In the genomic region with DNA sequence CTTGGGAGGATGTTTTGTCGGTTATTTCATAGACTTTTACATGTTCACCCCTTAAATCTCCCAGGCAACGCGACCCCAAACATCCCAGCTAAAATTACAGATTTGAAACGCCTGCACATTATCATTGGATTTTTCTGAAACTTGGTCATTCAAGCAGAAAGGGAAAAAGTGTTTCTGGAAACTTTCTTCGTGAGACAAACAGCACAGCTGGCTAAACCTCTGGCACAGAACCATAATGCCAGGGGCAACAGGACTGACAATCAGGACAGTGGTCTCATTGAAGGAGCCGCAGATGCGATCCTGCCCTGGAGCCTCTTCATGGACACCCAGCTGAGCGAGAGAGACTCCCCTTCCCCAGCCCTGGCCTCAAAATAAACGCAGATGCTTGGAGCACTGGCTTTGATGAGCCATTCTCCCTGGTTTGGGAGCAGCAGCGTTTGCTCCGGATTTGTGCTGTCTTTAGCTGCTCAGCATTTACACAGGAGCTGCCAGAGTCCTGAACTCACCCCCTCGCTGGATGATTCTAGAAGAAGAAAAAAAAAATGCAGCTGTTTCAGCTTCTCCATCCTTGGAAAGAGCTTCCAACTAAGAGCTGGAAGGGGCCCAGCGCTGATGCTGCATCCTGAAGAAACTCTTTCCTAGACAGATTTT, we compare ENCODE assay signal across 10 cellular contexts. TPM values are rescaled to one million over a fixed set of nuclear protein-coding genes. Genes with fewer than 3 reads are reported as not detected.
DNase-seq lines count a peak whose midpoint lies in the region; ATAC-seq and TF ChIP-seq lines count a peak whose summit lies in the region.
"Had no signal": no experiment of that assay in that cellular context is flagged by ENCODE, and none has a peak within 500 bp of the region (broad histone marks: within the 10 kb centered on the region; RNA-seq: fewer than 3 reads in every experiment).

No MANE protein-coding gene starts in this region.

- TF ChIP-seq CTCF in nephron (IDR thresholded peaks at IDR 0.05; ENCODE audit: unreplicated experiment in 3 of 3): no peak

- no peaks in the 10 kb centered on the region for H3K36me3 ChIP-seq in thymus (ENCODE audit: control insufficient read depth, insufficient read depth)

- WGBS in thymus: 92% methylated on average over 13 of the region's 13 CpGs

- H3K9me3 Mint-ChIP-seq in nephron: no peaks in the 10 kb centered on the region
- H3K9me3 Mint-ChIP-seq: immature natural killer cell had no signal

- H3K27me3 ChIP-seq in thymus (ENCODE audit: control insufficient read depth, insufficient read depth): no peaks in the 10 kb centered on the region

- H3K4me1 Mint-ChIP-seq in nephron: peaks cover 67% of the 10 kb centered on the region
- H3K4me1 Mint-ChIP-seq: activated CD4-positive, alpha-beta T cell treated with anti-CD3 and anti-CD28 coated beads for 36 hours had no signal

- H3K27ac Mint-ChIP-seq in nephron: peak overlapping the region; percentile 75 to 91 (median 87)
- H3K27ac Mint-ChIP-seq: activated CD4-positive, alpha-beta T cell treated with anti-CD3 and anti-CD28 coated beads for 36 hours; immature natural killer cell had no signal

- peak; percentile 28 for DNase-seq in fibroblast of the conjunctiva (ENCODE audit: low read depth)
- DNase-seq in SHP77 (lab: John Stamatoyannopoulos, UW): no peak
- no peak for DNase-seq in NCI-H1930 (lab: John Stamatoyannopoulos, UW)
- DNase-seq in activated CD8-positive, alpha-beta memory T cell treated with anti-CD3 and anti-CD28 coated beads, Interleukin-2, amount 50 U/mL, for 48 hours: no peak
- DNase-seq: activated CD4-positive, alpha-beta T cell treated with anti-CD3 and anti-CD28 coated beads for 36 hours; immature natural killer cell had no signal

- peak overlapping the region; percentile 34 for H3K27ac ChIP-seq in angular gyrus (ENCODE audit: low read depth, low read length)
- H3K27ac ChIP-seq in thymus (ENCODE audit: low read depth): peak overlapping the region; percentile 52

- H3K4me3 Mint-ChIP-seq in nephron: peak overlapping the region in 2 of 3 experiments; percentile 7 to 25
- H3K4me3 Mint-ChIP-seq: activated CD4-positive, alpha-beta T cell treated with anti-CD3 and anti-CD28 coated beads for 36 hours; immature natural killer cell had no signal

- H3K4me3 ChIP-seq in thymus (ENCODE audit: low read length): no peak overlapping the region

- no peak for ATAC-seq in GM21447 (IDR thresholded peaks at IDR 0.05; ENCODE audit: unreplicated experiment)
- ATAC-seq: activated CD4-positive, alpha-beta T cell treated with anti-CD3 and anti-CD28 coated beads for 36 hours had no signal

- H3K36me3 Mint-ChIP-seq in nephron (ENCODE audit: low read depth): no peaks in the 10 kb centered on the region
- H3K36me3 Mint-ChIP-seq: immature natural killer cell had no signal

- no peaks in the 10 kb centered on the region for H3K4me1 ChIP-seq in thymus (ENCODE audit: control insufficient read depth, insufficient read depth, low read length)

- no peaks in the 10 kb centered on the region for H3K27me3 Mint-ChIP-seq in nephron (ENCODE audit: low read depth)

- H3K9me3 ChIP-seq in thymus (ENCODE audit: control insufficient read depth): no peaks in the 10 kb centered on the region

RNA-seq across cellular contexts. Expression of a gene that starts 30.0 kb away (rescaled TPM):
- 21.3 TPM for polyA plus RNA-seq in thymus
